8 cellular contexts compared by ENCODE assay signal in genomic region chr6:158718431-158719126, GRCh38.
DNase-seq lines count a peak whose midpoint lies in the region; ATAC-seq and TF ChIP-seq lines count a peak whose summit lies in the region.

No MANE protein-coding gene starts in this region.

- in situ Hi-C loops in Panc1 (cut with HindIII; ENCODE audit: low pct_unique_long_range_greater_than_20kb, low sequenced_read_pairs), result no loop called here

- POLR2A ChIA-PET in Panc1 (lab: Charles Lee), result no interaction called here

- H3K36me3 Mint-ChIP-seq in T-helper 1 cell treated with Interleukin-12 subunit alpha and Interleukin-12 subunit beta and Interleukin-4 antibody, amounts not matched to agents 30 μg/mL and 1 μg/mL, for 36 hours (ENCODE audit: low read depth), result peaks cover 62% of the 10 kb centered on the region

- no peaks in the 10 kb centered on the region for H3K9me3 Mint-ChIP-seq in T-helper 1 cell treated with Interleukin-12 subunit alpha and Interleukin-12 subunit beta and Interleukin-4 antibody, amounts not matched to agents 30 μg/mL and 1 μg/mL, for 36 hours

- TF ChIP-seq CTCF in Panc1 (IDR thresholded peaks at IDR 0.05), result peak; percentile 87
- peak; percentile 68 for TF ChIP-seq CTCF in foreskin keratinocyte (conservative IDR thresholded peaks at IDR 0.05)
- peak; percentile 96 for TF ChIP-seq CTCF in retinal pigment epithelial cell (conservative IDR thresholded peaks at IDR 0.05; ENCODE audit: low read depth, low read length)

- peaks cover 64% of the 10 kb centered on the region for H3K4me1 Mint-ChIP-seq in T-helper 1 cell treated with Interleukin-12 subunit alpha and Interleukin-12 subunit beta and Interleukin-4 antibody, amounts not matched to agents 30 μg/mL and 1 μg/mL, for 36 hours (ENCODE audit: low read depth)

- DNase-seq in T-helper 1 cell (no peak), Panc1 (ENCODE audit: low read depth, low spot score) (no peak), foreskin keratinocyte (peak in 1 of 2 donors; percentile 7), retinal pigment epithelial cell (ENCODE audit: low read depth) (no peak), HPDE6-E6E7 (ENCODE audit: extremely low spot score) (no peak), NOMO-1 (lab: John Stamatoyannopoulos, UW; ENCODE audit: unreplicated experiment in 2 of 2) (no peak)

- H3K9me3 ChIP-seq in Panc1 (ENCODE audit: control insufficient read depth, insufficient read depth, low read depth, low read length), result no peaks in the 10 kb centered on the region

- no peak overlapping the region for H3K4me3 Mint-ChIP-seq in T-helper 1 cell treated with Interleukin-12 subunit alpha and Interleukin-12 subunit beta and Interleukin-4 antibody, amounts not matched to agents 30 μg/mL and 1 μg/mL, for 36 hours

- H3K27me3 Mint-ChIP-seq in T-helper 1 cell treated with Interleukin-12 subunit alpha and Interleukin-12 subunit beta and Interleukin-4 antibody, amounts not matched to agents 30 μg/mL and 1 μg/mL, for 36 hours (ENCODE audit: low read depth), result no peaks in the 10 kb centered on the region

- CTCF ChIA-PET in Panc1 (lab: Charles Lee), result interaction anchor here (1.0 kb wide), 2 partner anchors 11 to 283 kb away, joined by 3 read pairs; no protein-coding TSS in a partner anchor

- H3K4me3 ChIP-seq in Panc1 (ENCODE audit: low read depth in 2 of 2, low read length in 2 of 2) (no peak overlapping the region), retinal pigment epithelial cell (ENCODE audit: low read length) (no peak overlapping the region)

- peak; percentile 70 for ATAC-seq in Panc1
- peak; percentile 2 for ATAC-seq in foreskin keratinocyte
- no peak for ATAC-seq in GM18498 (IDR thresholded peaks at IDR 0.05; ENCODE audit: unreplicated experiment)

- H3K27ac ChIP-seq in Panc1 (ENCODE audit: low read length) (no peak overlapping the region), foreskin keratinocyte (no peak overlapping the region)

- no TSS peak for BruUV-seq in Panc1 (replicated peaks; lab: Mats Ljungman, UMichigan)

- H3K36me3 ChIP-seq in Panc1 (ENCODE audit: control insufficient read depth, insufficient read depth, low read length), result no peaks in the 10 kb centered on the region

- H3K27me3 ChIP-seq in Panc1 (ENCODE audit: control insufficient read depth, insufficient read depth, low read length) (no peaks in the 10 kb centered on the region), foreskin keratinocyte (no peaks in the 10 kb centered on the region)

- intact Hi-C loops in Panc1 (cut with micrococcal nuclease; ENCODE audit: unreplicated experiment), result loop anchor here (10.0 kb wide), 1 partner anchor 416 kb away; no protein-coding TSS in a partner anchor

- H3K4me1 ChIP-seq in Panc1 (ENCODE audit: control insufficient read depth, insufficient read depth, low read length) (no peaks in the 10 kb centered on the region), foreskin keratinocyte (peaks cover 17% of the 10 kb centered on the region)

- peak overlapping the region; percentile 85 for H3K27ac Mint-ChIP-seq in T-helper 1 cell treated with Interleukin-12 subunit alpha and Interleukin-12 subunit beta and Interleukin-4 antibody, amounts not matched to agents 30 μg/mL and 1 μg/mL, for 36 hours
